ENCODE assay signal across 15 cellular contexts in genomic region chr3:170368921-170369320, GRCh38. TPM values are rescaled to one million over a fixed set of nuclear protein-coding genes. Genes with fewer than 3 reads are reported as not detected.
DNase-seq lines count a peak whose midpoint lies in the region; ATAC-seq and TF ChIP-seq lines count a peak whose summit lies in the region.
"Had no signal": no experiment of that assay in that cellular context is flagged by ENCODE, and none has a peak within 500 bp of the region (broad histone marks: within the 10 kb centered on the region; RNA-seq: fewer than 3 reads in every experiment).

No MANE protein-coding gene starts in this region.

- H3K4me3 Mint-ChIP-seq in Calu3 (ENCODE audit: low read depth, unreplicated experiment) (no peak overlapping the region), neural progenitor cell (no peak overlapping the region)
- H3K4me3 Mint-ChIP-seq: activated CD8-positive, alpha-beta memory T cell treated with anti-CD3 and anti-CD28 coated beads, Interleukin-2, amount 10 ng/mL, durations not matched to agents 7 days and 5 days; T-helper 17 cell had no signal

- no peak for TF ChIP-seq POLR2A in uterus (IDR thresholded peaks at IDR 0.05)

- CTCF ChIA-PET in Calu3 (lab: Charles Lee), result interaction anchor here (0.7 to 1.1 kb wide), 2 partner anchors 12 to 205 kb away, joined by 3 read pairs; partner anchors contain the start of gene SKIL

- no peaks in the 10 kb centered on the region for H3K9me3 Mint-ChIP-seq in Calu3 (ENCODE audit: low read depth, unreplicated experiment)
- peaks cover 4% of the 10 kb centered on the region for H3K9me3 Mint-ChIP-seq in neural progenitor cell

- H3K27me3 Mint-ChIP-seq in Calu3 (ENCODE audit: unreplicated experiment) (no peaks in the 10 kb centered on the region), neural progenitor cell (ENCODE audit: insufficient read depth, low read depth) (peaks cover 4% of the 10 kb centered on the region)
- H3K27me3 Mint-ChIP-seq: activated CD8-positive, alpha-beta memory T cell treated with anti-CD3 and anti-CD28 coated beads, Interleukin-2, amount 10 ng/mL, durations not matched to agents 7 days and 5 days; T-helper 17 cell had no signal

- ATAC-seq in HG03460 (IDR thresholded peaks at IDR 0.05; ENCODE audit: unreplicated experiment) (no peak), HG03108 (IDR thresholded peaks at IDR 0.05; ENCODE audit: unreplicated experiment) (no peak)
- ATAC-seq: activated CD8-positive, alpha-beta memory T cell treated with anti-CD3 and anti-CD28 coated beads, Interleukin-2, amount 10 ng/mL, durations not matched to agents 7 days and 5 days; T-helper 17 cell had no signal

- no peak overlapping the region for H3K9ac ChIP-seq in neural progenitor cell

- no TSS peak for BruUV-seq in Calu3 (replicated peaks; lab: Mats Ljungman, UMichigan)

- DNase-seq in Calu3 (no peak), dermis blood vessel endothelial cell (peak; percentile 27), neural progenitor cell (ENCODE audit: low spot score) (no peak), uterus (no peak)
- no peak for DNase-seq in stimulated activated CD4-positive, alpha-beta T cell treated with anti-CD3 and anti-CD28 coated beads, Interleukin-4, amount 100 ng/mL, for 24 hours
- DNase-seq: activated CD8-positive, alpha-beta memory T cell treated with anti-CD3 and anti-CD28 coated beads, Interleukin-2, amount 10 ng/mL, durations not matched to agents 7 days and 5 days; kidney glomerular epithelial cell; NCI-H748 treated with DMSO at 0.1 percent for 48 hours; ovary; stimulated activated CD4-positive, alpha-beta T cell treated with anti-CD3 and anti-CD28 coated beads, Interleukin-4, amount 100 ng/mL, for 4 hours; T-helper 17 cell had no signal

- H3K4me1 ChIP-seq in neural progenitor cell (no peaks in the 10 kb centered on the region), uterus (peaks cover 0 to 11% of the 10 kb centered on the region in 2 donors)

- H3K27me3 ChIP-seq in neural progenitor cell, result no peaks in the 10 kb centered on the region
- H3K27me3 ChIP-seq in uterus, result no peaks in the 10 kb centered on the region
- H3K27me3 ChIP-seq: ovary, suprapubic skin had no signal

- H3K4me3 ChIP-seq in neural progenitor cell (no peak overlapping the region), uterus (no peak overlapping the region)
- H3K4me3 ChIP-seq: ovary, suprapubic skin had no signal

- H2AFZ ChIP-seq in neural progenitor cell (replicated peaks), result no peak overlapping the region

- H3K4me1 Mint-ChIP-seq in Calu3 (ENCODE audit: low read depth, unreplicated experiment) (peaks cover 58% of the 10 kb centered on the region), neural progenitor cell (peaks cover 19% of the 10 kb centered on the region)

- peaks cover 15% of the 10 kb centered on the region for H3K79me2 ChIP-seq in neural progenitor cell (ENCODE audit: low read depth)

- H3K9me3 ChIP-seq in neural progenitor cell (ENCODE audit: low read depth) (no peaks in the 10 kb centered on the region), uterus (no peaks in the 10 kb centered on the region)
- H3K9me3 ChIP-seq: ovary, suprapubic skin had no signal

- H3K27ac ChIP-seq in neural progenitor cell (no peak overlapping the region), uterus (no peak overlapping the region)
- H3K27ac ChIP-seq: ovary, suprapubic skin had no signal

- H3K36me3 Mint-ChIP-seq in Calu3 (ENCODE audit: insufficient read depth, unreplicated experiment) (peaks cover 98% of the 10 kb centered on the region), neural progenitor cell (peaks cover 17% of the 10 kb centered on the region)

- H3K36me3 ChIP-seq in neural progenitor cell (no peaks in the 10 kb centered on the region), uterus (no peaks in the 10 kb centered on the region)
- H3K36me3 ChIP-seq: ovary had no signal

- intact Hi-C loops in Calu3 (cut with micrococcal nuclease; ENCODE audit: unreplicated experiment) (loop anchor here (1.0 kb wide), 1 partner anchor 59 kb away; no protein-coding TSS in a partner anchor), uterus (cut with DNase I; ENCODE audit: low total_unique reads) (no loop called here)

- H3F3A ChIP-seq in neural progenitor cell (ENCODE audit: low read depth), result no peaks in the 10 kb centered on the region

- TF ChIP-seq CTCF in Calu3 (IDR thresholded peaks at IDR 0.05; ENCODE audit: unreplicated experiment), result peak; percentile 44
- TF ChIP-seq CTCF in LNCAP (IDR thresholded peaks at IDR 0.05), result peak; percentile 32
- peak; percentile 13 for TF ChIP-seq CTCF in neural progenitor cell (IDR thresholded peaks at IDR 0.05)
- TF ChIP-seq CTCF in uterus (IDR thresholded peaks at IDR 0.05), result peak in 2 of 4 experiments; percentile 24 to 32

- H3K27ac Mint-ChIP-seq in Calu3 (ENCODE audit: unreplicated experiment) (no peak overlapping the region), neural progenitor cell (no peak overlapping the region)
- H3K27ac Mint-ChIP-seq: activated CD8-positive, alpha-beta memory T cell treated with anti-CD3 and anti-CD28 coated beads, Interleukin-2, amount 10 ng/mL, durations not matched to agents 7 days and 5 days; T-helper 17 cell had no signal

- H4K20me1 ChIP-seq in neural progenitor cell (ENCODE audit: low read depth), result no peaks in the 10 kb centered on the region

- H3K4me2 ChIP-seq in neural progenitor cell, result no peak overlapping the region

RNA-seq across cellular contexts. Expression of gene SKIL, which starts 11.4 kb away (rescaled TPM):
- total RNA-seq in Calu3 (2022) (184 and 265 TPM in 2 replicates), dermis blood vessel endothelial cell (79.1 and 84.1 TPM in 2 replicates), neural progenitor cell (ENCODE audit: low replicate concordance) (18.0 and 26.6 TPM in 2 replicates), uterus (100 to 1,000 TPM in 1 of 4 donors, 10 to 100 TPM in 3; 34.3 to 143 (median 51.2) TPM)

RNA-seq across cellular contexts. Expression of gene CLDN11, which starts 49.7 kb away (rescaled TPM):
- total RNA-seq in Calu3 (2022) (5.1 and 8.7 TPM in 2 replicates), dermis blood vessel endothelial cell (103 and 515 TPM in 2 replicates), neural progenitor cell (ENCODE audit: low replicate concordance) (1.6 and 2.0 TPM in 2 replicates), uterus (10 to 100 TPM in 3 of 4 donors, 1 to 10 TPM in 1; 5.4 to 73.2 (median 19.9) TPM)
- total RNA-seq: T-helper 17 cell had no signal
